ENCODE assay signal across 1 cellular context in genomic region chr19:29617336-29618266, GRCh38.
A peak's percentile ranks its signal among the peaks of the same experiment; 100 is the strongest.
TF ChIP-seq lines count a peak whose summit lies in the region.

No MANE protein-coding gene starts in this region.

TF ChIP-seq in HEK293, 187 proteins besides CTCF, POLR2A, EP300 and RAD21 (continued from another document):
- TF ChIP-seq PRDM6 (tag by site-specific recombination; IDR thresholded peaks at IDR 0.05) (no peak), PRDM1 (tag by site-specific recombination; IDR thresholded peaks at IDR 0.05) (peak; percentile 94)
